ENCODE assay signal across 8 cellular contexts in the genomic region with DNA sequence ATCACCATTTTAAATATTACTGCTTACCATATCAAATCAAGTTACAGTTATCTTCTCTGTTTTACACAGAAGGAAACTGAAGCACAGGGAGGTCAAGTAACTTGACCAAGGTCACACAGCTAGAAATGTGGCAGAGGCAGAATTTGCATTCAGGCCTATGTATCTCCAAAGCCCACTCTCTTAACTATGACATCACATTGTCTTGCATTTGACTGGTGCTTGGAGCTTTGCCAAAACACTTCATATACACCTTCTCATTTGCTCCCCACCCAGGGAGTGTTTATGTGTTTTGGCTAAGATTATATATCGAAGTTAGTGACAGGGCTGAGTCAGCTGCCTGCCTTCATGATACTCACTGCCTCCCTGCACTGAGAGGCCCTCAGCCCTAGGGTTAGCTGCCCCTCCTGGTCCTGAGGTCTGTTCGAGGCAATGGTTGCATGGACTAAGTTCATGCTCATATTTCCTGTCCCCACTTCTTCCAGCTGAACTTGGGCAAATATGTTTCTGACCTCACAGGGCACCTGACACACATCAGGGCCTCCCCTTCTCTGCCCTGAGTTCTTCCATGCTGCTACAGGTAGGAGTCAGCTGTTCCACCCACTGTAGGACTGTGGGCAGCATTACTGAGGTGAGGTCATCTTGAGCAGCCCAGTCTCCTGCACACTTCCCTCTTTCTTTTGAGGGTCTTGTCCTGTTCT. TPM values are rescaled to one million over a fixed set of nuclear protein-coding genes. Genes with fewer than 3 reads are reported as not detected.
A peak's percentile ranks its signal among the peaks of the same experiment; 100 is the strongest.
DNase-seq lines count a peak whose midpoint lies in the region; ATAC-seq and TF ChIP-seq lines count a peak whose summit lies in the region.

No MANE protein-coding gene starts in this region.

- H3K4me3 Mint-ChIP-seq in activated naive CD4-positive, alpha-beta T cell treated with anti-CD3 and anti-CD28 coated beads, Interleukin-2, amount 50 U/mL, for 24 hours, result peak overlapping the region; percentile 11
- H3K4me3 Mint-ChIP-seq in WTC11, result no peak overlapping the region; the same call in 1 of the 2 replicates

- POLR2A ChIA-PET in WTC11 (lab: Charles Lee), result interaction anchor here (0.8 kb wide), 1 partner anchor 30 kb away, joined by 3 read pairs; no protein-coding TSS in a partner anchor

- no peak for TF ChIP-seq CTCF in WTC11 (IDR thresholded peaks at IDR 0.05)

- no peak for DNase-seq in activated naive CD4-positive, alpha-beta T cell treated with anti-CD3 and anti-CD28 coated beads, Interleukin-2, amount 50 U/mL, for 16 hours
- no peak for DNase-seq in WTC11 (ENCODE audit: low spot score)
- DNase-seq in fibroblast of peridontal ligament (ENCODE audit: extremely low read depth), result peak; percentile 45
- no peak for DNase-seq in GOT3 (lab: John Stamatoyannopoulos, UW)
- no peak for DNase-seq in SHP77 (lab: John Stamatoyannopoulos, UW)

- no peaks in the 10 kb centered on the region for H3K36me3 Mint-ChIP-seq in activated naive CD4-positive, alpha-beta T cell treated with anti-CD3 and anti-CD28 coated beads, Interleukin-2, amount 50 U/mL, for 24 hours
- peaks cover 11% of the 10 kb centered on the region for H3K36me3 Mint-ChIP-seq in WTC11

- CTCF ChIA-PET in WTC11 (lab: Charles Lee), result interaction anchor here (0.7 to 1.0 kb wide), 2 partner anchors 35 to 524 kb away, joined by 3 read pairs; a partner anchor contains a TSS

- no peaks in the 10 kb centered on the region for H3K27me3 Mint-ChIP-seq in activated naive CD4-positive, alpha-beta T cell treated with anti-CD3 and anti-CD28 coated beads, Interleukin-2, amount 50 U/mL, for 24 hours
- H3K27me3 Mint-ChIP-seq in WTC11 (ENCODE audit: low read depth), result no peaks in the 10 kb centered on the region

- H3K9me3 Mint-ChIP-seq in activated naive CD4-positive, alpha-beta T cell treated with anti-CD3 and anti-CD28 coated beads, Interleukin-2, amount 50 U/mL, for 24 hours, result no peaks in the 10 kb centered on the region
- no peaks in the 10 kb centered on the region for H3K9me3 Mint-ChIP-seq in WTC11

- H3K4me1 Mint-ChIP-seq in activated naive CD4-positive, alpha-beta T cell treated with anti-CD3 and anti-CD28 coated beads, Interleukin-2, amount 50 U/mL, for 24 hours, result peaks cover 64% of the 10 kb centered on the region
- peaks cover 55% of the 10 kb centered on the region for H3K4me1 Mint-ChIP-seq in WTC11

- no peak overlapping the region for H3K27ac Mint-ChIP-seq in activated naive CD4-positive, alpha-beta T cell treated with anti-CD3 and anti-CD28 coated beads, Interleukin-2, amount 50 U/mL, for 24 hours
- H3K27ac Mint-ChIP-seq in WTC11, result peak overlapping the region; percentile 64; the same call in 1 of the 2 replicates

- no peak for ATAC-seq in WTC11
- ATAC-seq in GM18519 (IDR thresholded peaks at IDR 0.05; ENCODE audit: low FRiP score, unreplicated experiment), result no peak

- peak overlapping the region; percentile 90 for H3K27ac ChIP-seq in temporal lobe (ENCODE audit: low read depth, low read length)

TF ChIP-seq in WTC11, 78 proteins besides CTCF, POLR2A, EP300 and RAD21:
- TF ChIP-seq CBFB (CRISPR knock-in tag; IDR thresholded peaks at IDR 0.05; ENCODE audit: low read depth), result no peak
- no peak for TF ChIP-seq RELA (CRISPR knock-in tag; IDR thresholded peaks at IDR 0.05; ENCODE audit: borderline replicate concordance)
- TF ChIP-seq, protein P1, sequence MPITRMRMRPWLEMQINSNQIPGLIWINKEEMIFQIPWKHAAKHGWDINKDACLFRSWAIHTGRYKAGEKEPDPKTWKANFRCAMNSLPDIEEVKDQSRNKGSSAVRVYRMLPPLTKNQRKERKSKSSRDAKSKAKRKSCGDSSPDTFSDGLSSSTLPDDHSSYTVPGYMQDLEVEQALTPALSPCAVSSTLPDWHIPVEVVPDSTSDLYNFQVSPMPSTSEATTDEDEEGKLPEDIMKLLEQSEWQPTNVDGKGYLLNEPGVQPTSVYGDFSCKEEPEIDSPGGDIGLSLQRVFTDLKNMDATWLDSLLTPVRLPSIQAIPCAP (CRISPR knock-in tag; IDR thresholded peaks at IDR 0.05), result no peak
- TF ChIP-seq PRRX2 (CRISPR knock-in tag; IDR thresholded peaks at IDR 0.05), result no peak
- no peak for TF ChIP-seq CREM (CRISPR knock-in tag; IDR thresholded peaks at IDR 0.05)
- TF ChIP-seq RORB (CRISPR knock-in tag; IDR thresholded peaks at IDR 0.05), result no peak

RNA-seq across cellular contexts. Expression of a gene that starts 1.8 kb away (rescaled TPM):
- total RNA-seq in WTC11 (2021), result 11.0 to 18.3 TPM (median 11.2 TPM) in 3 replicates
- total RNA-seq in temporal lobe, result 0.49 TPM

RNA-seq across cellular contexts. Expression of a gene that starts 35.2 kb away (rescaled TPM):
- total RNA-seq in WTC11 (2021) (13.1 to 23.5 TPM (median 16.9 TPM) in 3 replicates), temporal lobe (35.2 TPM)

RNA-seq across cellular contexts. Expression of a gene that starts 43.0 kb away (rescaled TPM):
- total RNA-seq in WTC11 (2021), result not detected in 3 replicates
- not detected for total RNA-seq in temporal lobe
